12 cellular contexts compared by ENCODE assay signal in genomic region chr4:61374612-61374920, GRCh38.
A peak's percentile ranks its signal among the peaks of the same experiment; 100 is the strongest.
DNase-seq lines count a peak whose midpoint lies in the region; ATAC-seq and TF ChIP-seq lines count a peak whose summit lies in the region.
"Had no signal": no experiment of that assay in that cellular context is flagged by ENCODE, and none has a peak within 500 bp of the region (broad histone marks: within the 10 kb centered on the region; RNA-seq: fewer than 3 reads in every experiment).

No MANE protein-coding gene starts in this region.

- no peak overlapping the region for H3K27ac Mint-ChIP-seq in naive thymus-derived CD4-positive, alpha-beta T cell
- H3K27ac Mint-ChIP-seq: activated naive CD8-positive, alpha-beta T cell treated with anti-CD3 and anti-CD28 coated beads, Interleukin-2, amount 10 ng/mL, durations not matched to agents 7 days and 5 days had no signal

- ATAC-seq in PC-3 = peak; percentile 22; the same call in 1 of the 2 replicates
- no peak for ATAC-seq in HG03196 (IDR thresholded peaks at IDR 0.05; ENCODE audit: unreplicated experiment)
- no peak for ATAC-seq in activated T-cell treated with anti-CD3 and anti-CD28 coated beads, Interleukin-2, amount 50 U/mL, for 4 hours
- no peak for ATAC-seq in naive thymus-derived CD4-positive, alpha-beta T cell

- no TSS peak for BruUV-seq in PC-3 (replicated peaks; lab: Mats Ljungman, UMichigan)

- H3K36me3 ChIP-seq in HUES6 (ENCODE audit: control insufficient read depth, insufficient read depth, low read length) (no peaks in the 10 kb centered on the region), PC-3 (ENCODE audit: low read depth, low read length) (no peaks in the 10 kb centered on the region), neuronal stem cell (replicated peaks in 1 of 2; ENCODE audit: control insufficient read depth in 2 of 2, insufficient read depth in 2 of 2, low read length in 2 of 2) (no peaks in the 10 kb centered on the region), adrenal gland (replicated peaks in 1 of 2) (no peaks in the 10 kb centered on the region)
- no peaks in the 10 kb centered on the region for H3K36me3 ChIP-seq in naive thymus-derived CD4-positive, alpha-beta T cell (ENCODE audit: control insufficient read depth in 2 of 3, insufficient read depth in 3 of 3, low read length in 3 of 3)
- H3K36me3 ChIP-seq: MG63 had no signal

- H3K4me2 ChIP-seq in PC-3 (ENCODE audit: low read length) (peak overlapping the region; percentile 61), neuronal stem cell (ENCODE audit: insufficient read depth, low read length, poor library complexity, severe bottlenecking) (no peak overlapping the region)

- POLR2A ChIA-PET in PC-3 (lab: Charles Lee; ENCODE audit: unreplicated experiment) = interaction anchor here (0.7 kb wide), 1 partner anchor 382 kb away, joined by 3 read pairs; no protein-coding TSS in a partner anchor
- POLR2A ChIA-PET in naive thymus-derived CD4-positive, alpha-beta T cell (lab: Charles Lee) = no interaction called here

- peaks cover 6% of the 10 kb centered on the region for H3F3A ChIP-seq in PC-3 (ENCODE audit: low read length, unreplicated experiment)

- TF ChIP-seq CTCF in PC-3 (conservative IDR thresholded peaks at IDR 0.05; ENCODE audit: low read depth, low read length) (no peak), adrenal gland (IDR thresholded peaks at IDR 0.05) (no peak)

- H3K27me3 Mint-ChIP-seq in activated T-cell treated with anti-CD3 and anti-CD28 coated beads, Interleukin-2, amount 50 U/mL, for 4 hours (ENCODE audit: low read depth) = no peaks in the 10 kb centered on the region
- no peaks in the 10 kb centered on the region for H3K27me3 Mint-ChIP-seq in naive thymus-derived CD4-positive, alpha-beta T cell
- H3K27me3 Mint-ChIP-seq: activated naive CD8-positive, alpha-beta T cell treated with anti-CD3 and anti-CD28 coated beads, Interleukin-2, amount 10 ng/mL, durations not matched to agents 7 days and 5 days had no signal

- H2AFZ ChIP-seq in PC-3 (ENCODE audit: low read length) (peak overlapping the region; percentile 1; the same call in 1 of the 2 replicates), neuronal stem cell (ENCODE audit: low read length) (peak overlapping the region; percentile 56)

- H3K23ac ChIP-seq in neuronal stem cell (ENCODE audit: low read depth, low read length, poor library complexity) = no peak overlapping the region

- no peaks in the 10 kb centered on the region for H3K4me1 Mint-ChIP-seq in activated T-cell treated with anti-CD3 and anti-CD28 coated beads, Interleukin-2, amount 50 U/mL, for 4 hours (ENCODE audit: low read depth)
- no peaks in the 10 kb centered on the region for H3K4me1 Mint-ChIP-seq in naive thymus-derived CD4-positive, alpha-beta T cell
- H3K4me1 Mint-ChIP-seq: activated naive CD8-positive, alpha-beta T cell treated with anti-CD3 and anti-CD28 coated beads, Interleukin-2, amount 10 ng/mL, durations not matched to agents 7 days and 5 days had no signal

- peaks cover 16% of the 10 kb centered on the region for H3K4me1 ChIP-seq in HUES6 (ENCODE audit: control insufficient read depth, insufficient read depth, low read length)
- H3K4me1 ChIP-seq in PC-3 (ENCODE audit: insufficient read depth, low read length) = peaks cover 24% of the 10 kb centered on the region
- peaks cover 0 to 26% of the 10 kb centered on the region in 2 donors for H3K4me1 ChIP-seq in neuronal stem cell (ENCODE audit: control insufficient read depth in 2 of 2, insufficient read depth in 1 of 2, low read depth in 1 of 2, low read length in 2 of 2)
- peaks cover 0 to 14% of the 10 kb centered on the region in 2 donors for H3K4me1 ChIP-seq in adrenal gland (replicated peaks in 1 of 2)
- H3K4me1 ChIP-seq in naive thymus-derived CD4-positive, alpha-beta T cell (ENCODE audit: control insufficient read depth in 2 of 2, insufficient read depth in 2 of 2, low read length in 2 of 2) = no peaks in the 10 kb centered on the region

- no peak overlapping the region for H2BK15ac ChIP-seq in neuronal stem cell (ENCODE audit: low read length)

- peak; percentile 50 for DNase-seq in PC-3
- DNase-seq in fibroblast of peridontal ligament (ENCODE audit: extremely low read depth) = peak; percentile 23
- DNase-seq in neuronal stem cell (ENCODE audit: low spot score) = no peak
- no peak for DNase-seq in adrenal gland
- DNase-seq in activated T-cell treated with anti-CD3 and anti-CD28 coated beads, Interleukin-2, amount 50 U/mL, for 4 hours = no peak
- DNase-seq in naive thymus-derived CD4-positive, alpha-beta T cell = no peak
- DNase-seq: activated naive CD8-positive, alpha-beta T cell treated with anti-CD3 and anti-CD28 coated beads, Interleukin-2, amount 10 ng/mL, durations not matched to agents 7 days and 5 days; H7; MG63 had no signal

- no peaks in the 10 kb centered on the region for H3K36me3 Mint-ChIP-seq in activated T-cell treated with anti-CD3 and anti-CD28 coated beads, Interleukin-2, amount 50 U/mL, for 4 hours (ENCODE audit: insufficient read depth)
- H3K36me3 Mint-ChIP-seq in naive thymus-derived CD4-positive, alpha-beta T cell = no peaks in the 10 kb centered on the region
- H3K36me3 Mint-ChIP-seq: activated naive CD8-positive, alpha-beta T cell treated with anti-CD3 and anti-CD28 coated beads, Interleukin-2, amount 10 ng/mL, durations not matched to agents 7 days and 5 days had no signal

- no peaks in the 10 kb centered on the region for H4K20me1 ChIP-seq in PC-3 (ENCODE audit: low read length)

- no peaks in the 10 kb centered on the region for H3K27me3 ChIP-seq in HUES6 (ENCODE audit: control insufficient read depth, insufficient read depth, low read length)
- no peaks in the 10 kb centered on the region for H3K27me3 ChIP-seq in PC-3 (ENCODE audit: low read length)
- H3K27me3 ChIP-seq in neuronal stem cell (ENCODE audit: control insufficient read depth in 3 of 3, insufficient read depth in 3 of 3, low read depth in 1 of 3, low read length in 3 of 3) = no peaks in the 10 kb centered on the region
- no peaks in the 10 kb centered on the region for H3K27me3 ChIP-seq in adrenal gland
- no peaks in the 10 kb centered on the region for H3K27me3 ChIP-seq in naive thymus-derived CD4-positive, alpha-beta T cell (ENCODE audit: control insufficient read depth in 2 of 2, insufficient read depth in 2 of 2, low read length in 2 of 2)
- H3K27me3 ChIP-seq: MG63 had no signal

- H2AK5ac ChIP-seq in neuronal stem cell (ENCODE audit: low read depth, low read length) = no peak overlapping the region

- intact Hi-C loops in PC-3 (cut with micrococcal nuclease) (loop anchor here (10.0 kb wide), 1 partner anchor 90 kb away; no protein-coding TSS in a partner anchor), adrenal gland (cut with DNase I) (no loop called here)
- intact Hi-C loops in naive thymus-derived CD4-positive, alpha-beta T cell (cut with micrococcal nuclease) = no loop called here

- no peak overlapping the region for H2BK12ac ChIP-seq in neuronal stem cell (ENCODE audit: low read length)

- no peak overlapping the region for H2BK120ac ChIP-seq in neuronal stem cell (ENCODE audit: low read depth, low read length)

- no peak overlapping the region for H3K4me3 ChIP-seq in HUES6 (ENCODE audit: low read depth, low read length)
- H3K4me3 ChIP-seq in PC-3 (ENCODE audit: low read length) = no peak overlapping the region
- peak overlapping the region in 1 of 2 donors; percentile 11 for H3K4me3 ChIP-seq in neuronal stem cell (ENCODE audit: low read length in 2 of 2)
- H3K4me3 ChIP-seq in adrenal gland = no peak overlapping the region
- H3K4me3 ChIP-seq in naive thymus-derived CD4-positive, alpha-beta T cell (ENCODE audit: low read length) = no peak overlapping the region
- H3K4me3 ChIP-seq: MG63 had no signal

- H4K8ac ChIP-seq in neuronal stem cell (ENCODE audit: low read depth, low read length) = no peak overlapping the region

- H3K9ac ChIP-seq in HUES6 (ENCODE audit: low read length) (no peak overlapping the region), PC-3 (ENCODE audit: low read length) (no peak overlapping the region), neuronal stem cell (ENCODE audit: low read depth, low read length, poor library complexity) (no peak overlapping the region)

- no peak overlapping the region for H3K18ac ChIP-seq in neuronal stem cell (ENCODE audit: low read length)

- H3K27ac ChIP-seq in HUES6 (ENCODE audit: low read depth, low read length) (peak overlapping the region; percentile 60; the same call in 1 of the 2 replicates), PC-3 (ENCODE audit: low read length) (no peak overlapping the region), neuronal stem cell (replicated peaks; ENCODE audit: low read length) (peak overlapping the region; percentile 37), adrenal gland (peak overlapping the region in 2 of 5 donors; percentile 14 to 15)
- no peak overlapping the region for H3K27ac ChIP-seq in naive thymus-derived CD4-positive, alpha-beta T cell (ENCODE audit: low read depth, low read length)
- H3K27ac ChIP-seq: C4-2B had no signal

- no peak overlapping the region for H3K14ac ChIP-seq in neuronal stem cell (ENCODE audit: low read length)

- CTCF ChIA-PET in PC-3 (lab: Charles Lee) = interaction anchor here (0.6 kb wide), 1 partner anchor 148 kb away, joined by 3 read pairs; no protein-coding TSS in a partner anchor
- CTCF ChIA-PET in naive thymus-derived CD4-positive, alpha-beta T cell (lab: Charles Lee) = no interaction called here

- H3K9me3 ChIP-seq in HUES6 (ENCODE audit: control insufficient read depth, insufficient read depth, low read depth, low read length) = peaks cover 10% of the 10 kb centered on the region; the same call in 1 of the 2 replicates
- no peaks in the 10 kb centered on the region for H3K9me3 ChIP-seq in PC-3 (ENCODE audit: low read length)
- peaks cover 0 to 18% of the 10 kb centered on the region in 2 donors for H3K9me3 ChIP-seq in neuronal stem cell (replicated peaks in 1 of 2; ENCODE audit: control insufficient read depth in 2 of 2, insufficient read depth in 1 of 2, low read depth in 1 of 2, low read length in 2 of 2)
- H3K9me3 ChIP-seq in adrenal gland (replicated peaks in 1 of 3) = no peaks in the 10 kb centered on the region
- H3K9me3 ChIP-seq in naive thymus-derived CD4-positive, alpha-beta T cell (ENCODE audit: control insufficient read depth in 2 of 3, low read length in 3 of 3) = no peaks in the 10 kb centered on the region
- H3K9me3 ChIP-seq: MG63 had no signal

- H3K4me3 Mint-ChIP-seq in activated T-cell treated with anti-CD3 and anti-CD28 coated beads, Interleukin-2, amount 50 U/mL, for 4 hours = no peak overlapping the region
- no peak overlapping the region for H3K4me3 Mint-ChIP-seq in naive thymus-derived CD4-positive, alpha-beta T cell
- H3K4me3 Mint-ChIP-seq: activated naive CD8-positive, alpha-beta T cell treated with anti-CD3 and anti-CD28 coated beads, Interleukin-2, amount 10 ng/mL, durations not matched to agents 7 days and 5 days had no signal

- no peak for TF ChIP-seq POLR2A in adrenal gland (IDR thresholded peaks at IDR 0.05)

- no peak overlapping the region for H2BK5ac ChIP-seq in neuronal stem cell (ENCODE audit: low read length)

- no peaks in the 10 kb centered on the region for H3K9me2 ChIP-seq in PC-3 (replicated peaks; ENCODE audit: low read length)

- H4K91ac ChIP-seq in neuronal stem cell (ENCODE audit: low read depth, low read length, poor library complexity) = no peak overlapping the region

- no peaks in the 10 kb centered on the region for H3K79me1 ChIP-seq in neuronal stem cell (ENCODE audit: low read depth, low read length)

- no peak overlapping the region for H3K4ac ChIP-seq in neuronal stem cell (ENCODE audit: low read length)

- H3K79me2 ChIP-seq in PC-3 (ENCODE audit: low read length) = no peaks in the 10 kb centered on the region

- H3K9me3 Mint-ChIP-seq in activated T-cell treated with anti-CD3 and anti-CD28 coated beads, Interleukin-2, amount 50 U/mL, for 4 hours = peaks cover 7% of the 10 kb centered on the region
- H3K9me3 Mint-ChIP-seq in naive thymus-derived CD4-positive, alpha-beta T cell = peaks cover 0 to 16% (median 4%) of the 10 kb centered on the region in 11 donors
- H3K9me3 Mint-ChIP-seq: activated naive CD8-positive, alpha-beta T cell treated with anti-CD3 and anti-CD28 coated beads, Interleukin-2, amount 10 ng/mL, durations not matched to agents 7 days and 5 days had no signal

Comparison
In these comparisons a context has a peak if more than half of its experiments do, and no peak if none do; other contexts are left out.
1. H3K27ac ChIP-seq: peak in HUES6 (single experiment) and neuronal stem cell (single experiment); none in PC-3 (single experiment) and naive thymus-derived CD4-positive, alpha-beta T cell (single experiment).
2. DNase-seq: peak in PC-3 (single experiment) and fibroblast of peridontal ligament (single experiment); none in neuronal stem cell (single experiment), adrenal gland (0 of 7), activated T-cell treated with anti-CD3 and anti-CD28 coated beads, Interleukin-2, amount 50 U/mL, for 4 hours (single experiment) and naive thymus-derived CD4-positive, alpha-beta T cell (0 of 9).